In the genomic region with DNA sequence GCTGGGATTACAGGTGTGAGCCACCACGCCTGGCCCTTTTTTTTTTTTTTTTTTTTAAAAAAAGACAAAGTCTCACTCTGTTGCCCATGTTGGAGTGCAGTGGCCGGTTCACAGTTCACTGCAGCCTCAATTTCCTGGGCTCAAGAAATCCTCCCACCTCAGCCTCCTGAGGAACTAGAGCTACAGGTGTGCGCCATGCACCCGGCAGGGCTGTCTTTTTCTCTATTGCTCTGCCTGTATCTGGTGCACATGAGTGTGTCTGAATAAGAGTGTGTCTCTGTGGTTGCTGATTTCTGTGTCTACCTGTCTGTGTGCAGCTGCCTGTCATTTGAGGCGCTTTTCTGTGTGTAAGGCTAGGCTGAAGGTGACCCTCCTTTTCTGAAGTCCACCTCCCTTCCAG, we compare ENCODE assay signal across 1 cellular context.
TF ChIP-seq lines count a peak whose summit lies in the region.

No MANE protein-coding gene starts in this region.

TF ChIP-seq in WTC11, 78 proteins besides CTCF, POLR2A, EP300 and RAD21 (continued from another document):
- TF ChIP-seq, protein P1, sequence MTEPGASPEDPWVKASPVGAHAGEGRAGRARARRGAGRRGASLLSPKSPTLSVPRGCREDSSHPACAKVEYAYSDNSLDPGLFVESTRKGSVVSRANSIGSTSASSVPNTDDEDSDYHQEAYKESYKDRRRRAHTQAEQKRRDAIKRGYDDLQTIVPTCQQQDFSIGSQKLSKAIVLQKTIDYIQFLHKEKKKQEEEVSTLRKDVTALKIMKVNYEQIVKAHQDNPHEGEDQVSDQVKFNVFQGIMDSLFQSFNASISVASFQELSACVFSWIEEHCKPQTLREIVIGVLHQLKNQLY (CRISPR knock-in tag; IDR thresholded peaks at IDR 0.05): no peak
- TF ChIP-seq, protein P2, sequence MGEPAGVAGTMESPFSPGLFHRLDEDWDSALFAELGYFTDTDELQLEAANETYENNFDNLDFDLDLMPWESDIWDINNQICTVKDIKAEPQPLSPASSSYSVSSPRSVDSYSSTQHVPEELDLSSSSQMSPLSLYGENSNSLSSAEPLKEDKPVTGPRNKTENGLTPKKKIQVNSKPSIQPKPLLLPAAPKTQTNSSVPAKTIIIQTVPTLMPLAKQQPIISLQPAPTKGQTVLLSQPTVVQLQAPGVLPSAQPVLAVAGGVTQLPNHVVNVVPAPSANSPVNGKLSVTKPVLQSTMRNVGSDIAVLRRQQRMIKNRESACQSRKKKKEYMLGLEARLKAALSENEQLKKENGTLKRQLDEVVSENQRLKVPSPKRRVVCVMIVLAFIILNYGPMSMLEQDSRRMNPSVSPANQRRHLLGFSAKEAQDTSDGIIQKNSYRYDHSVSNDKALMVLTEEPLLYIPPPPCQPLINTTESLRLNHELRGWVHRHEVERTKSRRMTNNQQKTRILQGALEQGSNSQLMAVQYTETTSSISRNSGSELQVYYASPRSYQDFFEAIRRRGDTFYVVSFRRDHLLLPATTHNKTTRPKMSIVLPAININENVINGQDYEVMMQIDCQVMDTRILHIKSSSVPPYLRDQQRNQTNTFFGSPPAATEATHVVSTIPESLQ (CRISPR knock-in tag; IDR thresholded peaks at IDR 0.05): no peak
- TF ChIP-seq ZNF219 (CRISPR knock-in tag; IDR thresholded peaks at IDR 0.05; ENCODE audit: borderline replicate concordance) (no peak), CREB1 (CRISPR knock-in tag; IDR thresholded peaks at IDR 0.05) (no peak)
- TF ChIP-seq, protein P3, sequence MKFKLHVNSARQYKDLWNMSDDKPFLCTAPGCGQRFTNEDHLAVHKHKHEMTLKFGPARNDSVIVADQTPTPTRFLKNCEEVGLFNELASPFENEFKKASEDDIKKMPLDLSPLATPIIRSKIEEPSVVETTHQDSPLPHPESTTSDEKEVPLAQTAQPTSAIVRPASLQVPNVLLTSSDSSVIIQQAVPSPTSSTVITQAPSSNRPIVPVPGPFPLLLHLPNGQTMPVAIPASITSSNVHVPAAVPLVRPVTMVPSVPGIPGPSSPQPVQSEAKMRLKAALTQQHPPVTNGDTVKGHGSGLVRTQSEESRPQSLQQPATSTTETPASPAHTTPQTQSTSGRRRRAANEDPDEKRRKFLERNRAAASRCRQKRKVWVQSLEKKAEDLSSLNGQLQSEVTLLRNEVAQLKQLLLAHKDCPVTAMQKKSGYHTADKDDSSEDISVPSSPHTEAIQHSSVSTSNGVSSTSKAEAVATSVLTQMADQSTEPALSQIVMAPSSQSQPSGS (CRISPR knock-in tag; IDR thresholded peaks at IDR 0.05; ENCODE audit: borderline replicate concordance, low read depth): no peak
